In the genomic region with DNA sequence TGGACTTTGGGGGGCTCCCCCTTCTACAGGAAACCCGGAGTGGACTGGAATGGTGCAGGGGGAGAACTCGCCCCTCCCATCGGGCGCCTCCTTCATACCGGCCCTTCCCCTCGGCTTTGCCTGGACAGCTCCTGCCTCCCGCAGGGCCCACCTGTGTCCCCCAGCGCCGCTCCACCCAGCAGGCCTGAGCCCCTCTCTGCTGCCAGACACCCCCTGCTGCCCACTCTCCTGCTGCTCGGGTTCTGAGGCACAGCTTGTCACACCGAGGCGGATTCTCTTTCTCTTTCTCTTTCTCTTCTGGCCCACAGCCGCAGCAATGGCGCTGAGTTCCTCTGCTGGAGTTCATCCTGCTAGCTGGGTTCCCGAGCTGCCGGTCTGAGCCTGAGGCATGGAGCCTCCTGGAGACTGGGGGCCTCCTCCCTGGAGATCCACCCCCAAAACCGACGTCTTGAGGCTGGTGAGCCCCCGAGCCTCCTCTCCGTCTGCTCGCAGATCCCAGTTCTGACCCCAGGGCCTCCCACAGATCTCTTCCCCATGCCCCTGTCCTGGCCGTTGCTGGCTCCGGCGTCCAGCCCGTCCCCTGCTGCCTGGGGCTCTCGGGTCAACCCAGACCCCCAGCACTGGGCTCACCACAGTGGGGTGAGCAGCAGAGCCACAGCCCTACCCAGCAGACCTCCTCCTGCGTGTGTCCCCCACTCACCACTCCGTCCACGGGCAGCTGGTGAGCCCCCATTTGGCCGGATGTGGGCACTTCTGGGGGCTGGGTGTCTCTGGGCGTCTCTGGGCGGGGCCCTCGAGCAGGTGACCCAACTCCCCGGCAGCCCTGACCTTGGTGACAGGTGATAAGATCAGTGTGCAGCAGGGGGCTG, we compare ENCODE assay signal across 1 cellular context.
TF ChIP-seq lines count a peak whose summit lies in the region.

TSS of gene TNFRSF14 (plus strand) at position 95 of the 869 bp plus-strand sequence. CDS start at position 389, 294 bp downstream.

TF ChIP-seq in endothelial cell of umbilical vein, 7 proteins besides CTCF, POLR2A, EP300 and RAD21 (continued from another document):
- TF ChIP-seq FOS (IDR thresholded peaks at IDR 0.05; ENCODE audit: borderline replicate concordance, insufficient read depth, low read length) (no peak), MYC (IDR thresholded peaks at IDR 0.05; ENCODE audit: low read depth, low read length) (no peak), GATA2 (IDR thresholded peaks at IDR 0.05; ENCODE audit: insufficient read depth, insufficient read length, low read depth, low read length) (no peak)
